In genomic region chr4:121270384-121270783, GRCh38 we compare ENCODE assay signal across 15 cellular contexts.
"Had no signal": no experiment of that assay in that cellular context is flagged by ENCODE, and none has a peak within 500 bp of the region (broad histone marks: within the 10 kb centered on the region; RNA-seq: fewer than 3 reads in every experiment).

No MANE protein-coding gene starts in this region.

- H3K4me3 ChIP-seq: body of pancreas, spleen, suprapubic skin had no signal

- DNase-seq: activated CD4-positive, alpha-beta T cell treated with anti-CD3 and anti-CD28 coated beads, Interleukin-2, amount 50 U/mL, for 4 hours; activated naive CD4-positive, alpha-beta T cell treated with anti-CD3 and anti-CD28 coated beads, Interleukin-2, amount 50 U/mL, for 16 hours; activated T-cell treated with anti-CD3 and anti-CD28 coated beads, Interleukin-2, amount 50 U/mL, for 1 hour; amniotic stem cell; body of pancreas; dermis blood vessel endothelial cell; hippocampal formation; nucleus accumbens; right cardiac atrium; spleen; stimulated activated CD4-positive, alpha-beta T cell treated with anti-CD3 and anti-CD28 coated beads, Interleukin-1b, Interleukin-23, amount 100 ng/mL, for 48 hours; stimulated activated naive CD4-positive, alpha-beta T cell; T-helper 17 cell had no signal

- FAIRE-seq: TTC549 had no signal
